ENCODE assay signal across 9 cellular contexts in genomic region chr9:124764774-124765438, GRCh38. TPM values are rescaled to one million over a fixed set of nuclear protein-coding genes. Genes with fewer than 3 reads are reported as not detected.
A peak's percentile ranks its signal among the peaks of the same experiment; 100 is the strongest.
DNase-seq lines count a peak whose midpoint lies in the region; ATAC-seq and TF ChIP-seq lines count a peak whose summit lies in the region.
"Had no signal": no experiment of that assay in that cellular context is flagged by ENCODE, and none has a peak within 500 bp of the region (broad histone marks: within the 10 kb centered on the region; RNA-seq: fewer than 3 reads in every experiment).

No MANE protein-coding gene starts in this region.

- H3K36me3 Mint-ChIP-seq in HFFc6 (ENCODE audit: low read depth), result no peaks in the 10 kb centered on the region

- DNase-seq in DND-41, result no peak
- no peak for DNase-seq in HFFc6
- DNase-seq in SW480 (ENCODE audit: low spot score), result peak; percentile 63
- no peak for DNase-seq in lower lobe of right lung
- no peak for DNase-seq in stimulated activated CD4-positive, alpha-beta T cell treated with anti-CD3 and anti-CD28 coated beads, Interleukin-15, amount 100 ng/mL, for 24 hours
- DNase-seq in DMS153 (lab: John Stamatoyannopoulos, UW), result no peak
- no peak for DNase-seq in ureter (ENCODE audit: low spot score)
- DNase-seq: stimulated activated CD8-positive, alpha-beta memory T cell treated with anti-CD3 and anti-CD28 coated beads, Interleukin-4, amount 100 ng/mL, for 48 hours had no signal

- no peaks in the 10 kb centered on the region; the same call in 1 of the 2 replicates for H3K79me2 ChIP-seq in DND-41 (ENCODE audit: insufficient read depth, low read length)

- no peaks in the 10 kb centered on the region; the same call in 1 of the 2 replicates for H4K20me1 ChIP-seq in DND-41 (ENCODE audit: insufficient read depth, low read length)

- no peak overlapping the region for H3K27ac ChIP-seq in DND-41 (ENCODE audit: low read length)
- H3K27ac ChIP-seq in lower lobe of right lung, result no peak overlapping the region

- H2AFZ ChIP-seq in DND-41 (ENCODE audit: low read depth, low read length), result no peak overlapping the region

- H3K9me3 Mint-ChIP-seq in HFFc6, result no peaks in the 10 kb centered on the region

- H3K4me1 ChIP-seq in DND-41 (ENCODE audit: insufficient read depth, low read length) (peaks cover 8% of the 10 kb centered on the region), lower lobe of right lung (peaks cover 3% of the 10 kb centered on the region)

- H3K36me3 ChIP-seq in DND-41 (ENCODE audit: insufficient read depth, low read length) (no peaks in the 10 kb centered on the region), lower lobe of right lung (no peaks in the 10 kb centered on the region)

- ATAC-seq in DND-41 (ENCODE audit: insufficient read depth, low read depth) (no peak), lower lobe of right lung (peak in 1 of 2 donors; percentile 64), HG03025 (IDR thresholded peaks at IDR 0.05; ENCODE audit: low FRiP score, unreplicated experiment) (no peak)

- intact Hi-C loops in lower lobe of right lung (cut with DNase I), result no loop called here

- H3K27ac Mint-ChIP-seq in HFFc6, result no peak overlapping the region

- TF ChIP-seq CTCF in DND-41 (IDR thresholded peaks at IDR 0.05; ENCODE audit: borderline replicate concordance, extremely low read depth, low read length, poor library complexity, severe bottlenecking) (peak; percentile 34), HFFc6 (IDR thresholded peaks at IDR 0.05) (peak; percentile 58), lower lobe of right lung (IDR thresholded peaks at IDR 0.05) (peak; percentile 14)

- no peak overlapping the region for H3K4me3 Mint-ChIP-seq in HFFc6

- H3K4me3 ChIP-seq in DND-41 (ENCODE audit: low read depth in 1 of 2, low read length in 2 of 2) (no peak overlapping the region), lower lobe of right lung (no peak overlapping the region)

- no peak overlapping the region for H3K4me2 ChIP-seq in DND-41 (ENCODE audit: insufficient read depth, low read length)

- peaks cover 7% of the 10 kb centered on the region for H3K4me1 Mint-ChIP-seq in HFFc6 (ENCODE audit: low read depth)

- no peak overlapping the region for H3K9ac ChIP-seq in DND-41 (ENCODE audit: low read depth, low read length)

- H3K9me3 ChIP-seq in DND-41 (ENCODE audit: insufficient read depth, low read length, severe bottlenecking), result no peaks in the 10 kb centered on the region
- no peaks in the 10 kb centered on the region for H3K9me3 ChIP-seq in lower lobe of right lung

- peaks cover 7% of the 10 kb centered on the region for H3K27me3 ChIP-seq in DND-41 (ENCODE audit: insufficient read depth, low read length, poor library complexity)
- peaks cover 54% of the 10 kb centered on the region for H3K27me3 ChIP-seq in lower lobe of right lung (ENCODE audit: low read depth)

- H3K27me3 Mint-ChIP-seq in HFFc6 (ENCODE audit: insufficient read depth), result peaks cover 52% of the 10 kb centered on the region

RNA-seq across cellular contexts. Expression of gene NR6A1, which starts 6.2 kb away (rescaled TPM):
- total RNA-seq in HFFc6 (2021; fragmentation: NEBNext Ultra II Directional; extraction: Animal tissue kit (Norgen Biotek cat#: 25700)), result under 1 TPM; 0.05 to 0.26 (median 0.13) TPM
- total RNA-seq in lower lobe of right lung, result 4.5 TPM
- 5.0 TPM for total RNA-seq in ureter

RNA-seq across cellular contexts. Expression of gene OLFML2A, which starts 12.0 kb away (rescaled TPM):
- total RNA-seq in HFFc6 (2021; fragmentation: NEBNext Ultra II Directional; extraction: Animal tissue kit (Norgen Biotek cat#: 25700)), result under 1 TPM; 0.30 to 0.88 (median 0.36) TPM
- total RNA-seq in lower lobe of right lung (22.3 TPM), ureter (13.1 TPM)
